In genomic region chr7:96322373-96322695, GRCh38 we compare ENCODE assay signal across 8 cellular contexts. TPM values are rescaled to one million over a fixed set of nuclear protein-coding genes. Genes with fewer than 3 reads are reported as not detected.
DNase-seq lines count a peak whose midpoint lies in the region; ATAC-seq and TF ChIP-seq lines count a peak whose summit lies in the region.

No MANE protein-coding gene starts in this region.

- H3K4me3 Mint-ChIP-seq in stimulated activated naive CD8-positive, alpha-beta T cell treated with anti-CD3 and anti-CD28 coated beads, Interleukin-15, Interleukin-2, amounts not matched to agents 100 ng/mL and 50 ng/mL, for 24 hours, result peak overlapping the region; percentile 89

- H3K27ac ChIP-seq in lower lobe of right lung, result peak overlapping the region; percentile 96

- H3K36me3 ChIP-seq in adipocyte (ENCODE audit: control insufficient read depth, insufficient read depth, low read length, severe bottlenecking) (no peaks in the 10 kb centered on the region), lower lobe of right lung (no peaks in the 10 kb centered on the region)

- H3K36me3 Mint-ChIP-seq in stimulated activated naive CD8-positive, alpha-beta T cell treated with anti-CD3 and anti-CD28 coated beads, Interleukin-15, Interleukin-2, amounts not matched to agents 100 ng/mL and 50 ng/mL, for 24 hours (ENCODE audit: low read depth), result peaks cover 6% of the 10 kb centered on the region

- ATAC-seq in stimulated activated naive CD8-positive, alpha-beta T cell treated with anti-CD3 and anti-CD28 coated beads, Interleukin-15, Interleukin-2, amounts not matched to agents 100 U/mL and 50 U/mL, for 24 hours, result no peak
- ATAC-seq in lower lobe of right lung (no peak), HG03342 (IDR thresholded peaks at IDR 0.05; ENCODE audit: unreplicated experiment) (no peak)

- no peak for TF ChIP-seq CTCF in lower lobe of right lung (IDR thresholded peaks at IDR 0.05)

- peak overlapping the region; percentile 92 for H3K4me3 ChIP-seq in adipocyte (ENCODE audit: low read length)
- peak overlapping the region; percentile 94 for H3K4me3 ChIP-seq in lower lobe of right lung

- peaks cover 30% of the 10 kb centered on the region for H3K4me1 ChIP-seq in adipocyte (ENCODE audit: control insufficient read depth, insufficient read depth, low read length)
- H3K4me1 ChIP-seq in lower lobe of right lung, result peaks cover 31% of the 10 kb centered on the region

- DNase-seq in stimulated activated naive CD8-positive, alpha-beta T cell treated with anti-CD3 and anti-CD28 coated beads, Interleukin-15, Interleukin-2, amounts not matched to agents 100 U/mL and 50 U/mL, for 24 hours, result no peak
- DNase-seq in adipocyte (ENCODE audit: low read depth) (no peak), lower lobe of right lung (no peak), dedifferentiated amniotic fluid mesenchymal stem cell (ENCODE audit: extremely low spot score) (no peak), LoVo (ENCODE audit: low spot score) (no peak), amniotic stem cell (lab: John Stamatoyannopoulos, UW) (no peak)

- peak overlapping the region; percentile 96 for H3K9ac ChIP-seq in adipocyte (ENCODE audit: low read length)

- H3K4me1 Mint-ChIP-seq in stimulated activated naive CD8-positive, alpha-beta T cell treated with anti-CD3 and anti-CD28 coated beads, Interleukin-15, Interleukin-2, amounts not matched to agents 100 ng/mL and 50 ng/mL, for 24 hours (ENCODE audit: low read depth), result peaks cover 72% of the 10 kb centered on the region

- intact Hi-C loops in lower lobe of right lung (cut with DNase I), result no loop called here

- H3K9me3 Mint-ChIP-seq in stimulated activated naive CD8-positive, alpha-beta T cell treated with anti-CD3 and anti-CD28 coated beads, Interleukin-15, Interleukin-2, amounts not matched to agents 100 ng/mL and 50 ng/mL, for 24 hours, result peaks cover 3% of the 10 kb centered on the region

- H3K9me3 ChIP-seq in adipocyte (ENCODE audit: control insufficient read depth, low read length), result no peaks in the 10 kb centered on the region
- H3K9me3 ChIP-seq in lower lobe of right lung, result no peaks in the 10 kb centered on the region

- H3K27me3 ChIP-seq in adipocyte (replicated peaks; ENCODE audit: control insufficient read depth, insufficient read depth, low read length) (no peaks in the 10 kb centered on the region), lower lobe of right lung (ENCODE audit: low read depth) (no peaks in the 10 kb centered on the region)

- peak overlapping the region; percentile 77 for H3K27ac Mint-ChIP-seq in stimulated activated naive CD8-positive, alpha-beta T cell treated with anti-CD3 and anti-CD28 coated beads, Interleukin-15, Interleukin-2, amounts not matched to agents 100 ng/mL and 50 ng/mL, for 24 hours

- peaks cover 5% of the 10 kb centered on the region for H3K27me3 Mint-ChIP-seq in stimulated activated naive CD8-positive, alpha-beta T cell treated with anti-CD3 and anti-CD28 coated beads, Interleukin-15, Interleukin-2, amounts not matched to agents 100 ng/mL and 50 ng/mL, for 24 hours

RNA-seq across cellular contexts. Expression of gene SLC25A13, which starts 0.4 kb away (rescaled TPM):
- 24.8 TPM for total RNA-seq in lower lobe of right lung
